ENCODE assay signal across 8 cellular contexts in genomic region chr12:46372852-46373302, GRCh38. TPM values are rescaled to one million over a fixed set of nuclear protein-coding genes. Genes with fewer than 3 reads are reported as not detected.
DNase-seq lines count a peak whose midpoint lies in the region; ATAC-seq and TF ChIP-seq lines count a peak whose summit lies in the region.

No MANE protein-coding gene starts in this region.

- H3K4me3 ChIP-seq in left ventricle myocardium inferior (peak overlapping the region; percentile 94), ascending aorta (peak overlapping the region; percentile 94 to 98), lower leg skin (ENCODE audit: low read depth, poor library complexity, severe bottlenecking) (peak overlapping the region; percentile 55), tibial nerve (peak overlapping the region; percentile 72 to 99 (median 96))

- peaks cover 33% of the 10 kb centered on the region for H3K36me3 ChIP-seq in left ventricle myocardium inferior
- peaks cover 30 to 33% of the 10 kb centered on the region in 2 donors for H3K36me3 ChIP-seq in ascending aorta
- H3K36me3 ChIP-seq in tibial nerve: peaks cover 0 to 34% (median 13%) of the 10 kb centered on the region in 3 donors

- WGBS in lower leg skin, 2 donors: 1% methylated on average over 12 to 16 of the region's 16 CpGs
- WGBS in tibial nerve, 2 donors: 0% methylated on average over 11 to 16 of the region's 16 CpGs

- TF ChIP-seq POLR2A in lower leg skin (IDR thresholded peaks at IDR 0.05): no peak
- TF ChIP-seq POLR2A in tibial nerve (IDR thresholded peaks at IDR 0.05): peak in 1 of 2 donors; percentile 66

- no peak for TF ChIP-seq CTCF in left ventricle myocardium inferior (IDR thresholded peaks at IDR 0.05; ENCODE audit: borderline replicate concordance)
- no peak for TF ChIP-seq CTCF in ascending aorta (IDR thresholded peaks at IDR 0.05)
- TF ChIP-seq CTCF in lower leg skin (IDR thresholded peaks at IDR 0.05): no peak
- TF ChIP-seq CTCF in tibial nerve (IDR thresholded peaks at IDR 0.05): no peak

- H3K27me3 ChIP-seq in left ventricle myocardium inferior (ENCODE audit: low read depth) (no peaks in the 10 kb centered on the region), ascending aorta (no peaks in the 10 kb centered on the region), tibial nerve (no peaks in the 10 kb centered on the region)

- DNase-seq in left ventricle myocardium inferior: no peak
- no peak for DNase-seq in left ventricle myocardium superior
- no peak for DNase-seq in ascending aorta (ENCODE audit: low spot score in 2 of 2)
- DNase-seq in lower leg skin (ENCODE audit: low spot score in 2 of 2): no peak
- DNase-seq in tibial nerve (ENCODE audit: low spot score in 2 of 2): peak in 1 of 2 donors; percentile 95
- no peak for DNase-seq in dermis blood vessel endothelial cell
- no peak for DNase-seq in activated gamma-delta T cell treated with Interleukin-2 at 50 U/mL for 16 hours
- DNase-seq in NCI-H345 (lab: John Stamatoyannopoulos, UW): no peak

- TF ChIP-seq EP300 in tibial nerve (IDR thresholded peaks at IDR 0.05): no peak

- peak overlapping the region; percentile 98 for H3K27ac ChIP-seq in left ventricle myocardium inferior (replicated peaks)
- H3K27ac ChIP-seq in ascending aorta: peak overlapping the region; percentile 97 to 98
- peak overlapping the region; percentile 93 to 99 (median 96) for H3K27ac ChIP-seq in tibial nerve

- no peaks in the 10 kb centered on the region for H3K9me3 ChIP-seq in left ventricle myocardium inferior (replicated peaks)
- no peaks in the 10 kb centered on the region for H3K9me3 ChIP-seq in ascending aorta
- H3K9me3 ChIP-seq in tibial nerve: no peaks in the 10 kb centered on the region

- peaks cover 56% of the 10 kb centered on the region for H3K4me1 ChIP-seq in left ventricle myocardium inferior
- peaks cover 4 to 15% of the 10 kb centered on the region in 2 donors for H3K4me1 ChIP-seq in ascending aorta
- H3K4me1 ChIP-seq in tibial nerve: peaks cover 0 to 35% (median 17%) of the 10 kb centered on the region in 4 donors

- intact Hi-C loops in left ventricle myocardium inferior (cut with micrococcal nuclease): no loop called here
- intact Hi-C loops in left ventricle myocardium superior (cut with micrococcal nuclease): no loop called here
- intact Hi-C loops in ascending aorta (cut with DNase I): loop anchor here (1.0 to 5.0 kb wide), 7 partner anchors 10 to 1449 kb away; partner anchors contain the start of genes SCAF11 and SLC38A1
- intact Hi-C loops in lower leg skin (cut with DNase I; ENCODE audit: low total_unique reads): no loop called here

- no peak for ATAC-seq in left ventricle myocardium superior

RNA-seq across cellular contexts. Expression of gene SLC38A2, which starts 0.3 kb away (rescaled TPM):
- 129 TPM for total RNA-seq in left ventricle myocardium inferior
- total RNA-seq in left ventricle myocardium superior: 165 TPM
- 384 TPM for total RNA-seq in ascending aorta
- total RNA-seq in lower leg skin: 1,000 to 10,000 TPM in 1 of 4 donors, 100 to 1,000 TPM in 3; 487 to 1,086 (median 587) TPM
- total RNA-seq in tibial nerve: 100 to 1,000 TPM; 368 to 440 (median 381) TPM
- total RNA-seq in dermis blood vessel endothelial cell: 618 and 745 TPM in 2 replicates
